Comparison of ENCODE assay signal across 15 cellular contexts in genomic region chr6:116286773-116287358, GRCh38. TPM values are rescaled to one million over a fixed set of nuclear protein-coding genes. Genes with fewer than 3 reads are reported as not detected.
A peak's percentile ranks its signal among the peaks of the same experiment; 100 is the strongest.
DNase-seq lines count a peak whose midpoint lies in the region; TF ChIP-seq lines count a peak whose summit lies in the region.
"Had no signal": no experiment of that assay in that cellular context is flagged by ENCODE, and none has a peak within 500 bp of the region (broad histone marks: within the 10 kb centered on the region; RNA-seq: fewer than 3 reads in every experiment).

No MANE protein-coding gene starts in this region.

- DNase-seq in MCF 10A (ENCODE audit: unreplicated experiment) (peak; percentile 32), breast epithelium (ENCODE audit: low spot score in 2 of 2) (no peak), RKO (ENCODE audit: low spot score) (peak; percentile 66), dermis blood vessel endothelial cell (peak; percentile 25), amniotic stem cell (lab: John Stamatoyannopoulos, UW) (no peak), vagina (ENCODE audit: extremely low spot score in 2 of 2) (no peak), dedifferentiated amniotic fluid mesenchymal stem cell (ENCODE audit: extremely low spot score) (no peak)
- DNase-seq: CD4-positive, alpha-beta T cell; GOT3; NCI-H1048; NCI-H1436 treated with DMSO at 0.1 percent for 48 hours; NCI-H2171; SIG-M5 had no signal

- CTCF ChIA-PET in MCF 10A (lab: Yijun Ruan, JAX) = interaction anchor here (0.5 to 4.3 kb wide), 45 partner anchors 8 to 561 kb away, joined by 3 to 82 read pairs (median 7); no protein-coding TSS in a partner anchor

- H3K4me3 ChIP-seq in breast epithelium (no peak overlapping the region), vagina (no peak overlapping the region)
- H3K4me3 ChIP-seq: GM12878 had no signal

- BruUV-seq in MCF 10A (replicated peaks; lab: Mats Ljungman, UMichigan) = TSS peak; percentile 54

- H3K27me3 ChIP-seq in breast epithelium (no peaks in the 10 kb centered on the region), vagina (no peaks in the 10 kb centered on the region)

- H3K4me1 ChIP-seq in breast epithelium = no peaks in the 10 kb centered on the region
- no peaks in the 10 kb centered on the region for H3K4me1 ChIP-seq in vagina

- no peak overlapping the region for H3K4me3 Mint-ChIP-seq in MCF 10A (ENCODE audit: unreplicated experiment)
- H3K4me3 Mint-ChIP-seq: CD4-positive, alpha-beta T cell had no signal

- no peak overlapping the region for H3K27ac Mint-ChIP-seq in MCF 10A (ENCODE audit: low read depth, unreplicated experiment)
- H3K27ac Mint-ChIP-seq: CD4-positive, alpha-beta T cell had no signal

- no peaks in the 10 kb centered on the region for H3K4me1 Mint-ChIP-seq in MCF 10A (ENCODE audit: insufficient read depth, unreplicated experiment)

- no peaks in the 10 kb centered on the region for H3K36me3 Mint-ChIP-seq in MCF 10A (ENCODE audit: insufficient read depth, unreplicated experiment)

- no peaks in the 10 kb centered on the region for H3K9me3 Mint-ChIP-seq in MCF 10A (ENCODE audit: unreplicated experiment)
- H3K9me3 Mint-ChIP-seq: CD4-positive, alpha-beta T cell had no signal

- POLR2A ChIA-PET in MCF 10A (lab: Yijun Ruan, JAX) = interaction anchor here (0.5 to 4.3 kb wide), 13 partner anchors 7 to 247 kb away, joined by 3 to 45 read pairs (median 4); partner anchors contain the start of genes DSE and TSPYL1

- H3K9me3 ChIP-seq in breast epithelium (no peaks in the 10 kb centered on the region), vagina (no peaks in the 10 kb centered on the region)

- H3K27ac ChIP-seq in breast epithelium (no peak overlapping the region), vagina (no peak overlapping the region)
- H3K27ac ChIP-seq: KMS-11 had no signal

- H3K36me3 ChIP-seq in breast epithelium (no peaks in the 10 kb centered on the region), vagina (no peaks in the 10 kb centered on the region)

- no peaks in the 10 kb centered on the region for H3K27me3 Mint-ChIP-seq in MCF 10A (ENCODE audit: insufficient read depth, unreplicated experiment)
- H3K27me3 Mint-ChIP-seq: CD4-positive, alpha-beta T cell had no signal

- intact Hi-C loops in MCF 10A (cut with micrococcal nuclease) (loop anchor here (1.0 to 5.0 kb wide), 6 partner anchors 84 to 274 kb away; partner anchors contain the start of gene CALHM5), breast epithelium (cut with DNase I; ENCODE audit: low total_unique reads) (no loop called here), vagina (cut with DNase I) (loop anchor here (5.0 kb wide), 1 partner anchor 245 kb away; no protein-coding TSS in a partner anchor)

- TF ChIP-seq POLR2A in breast epithelium (IDR thresholded peaks at IDR 0.05) (no peak), vagina (IDR thresholded peaks at IDR 0.05) (no peak)

- no peak for TF ChIP-seq CTCF in MCF 10A (IDR thresholded peaks at IDR 0.05; ENCODE audit: unreplicated experiment)
- no peak for TF ChIP-seq CTCF in breast epithelium (IDR thresholded peaks at IDR 0.05)
- TF ChIP-seq CTCF in vagina (IDR thresholded peaks at IDR 0.05) = no peak

RNA-seq across cellular contexts. Expression of gene TSPYL1, which starts 7.1 kb away (rescaled TPM):
- total RNA-seq in MCF 10A (2022) = 67.4 and 85.0 TPM in 2 replicates
- 10 to 100 TPM; 55.4 to 81.8 (median 63.8) TPM for total RNA-seq in breast epithelium
- 53.3 and 64.0 TPM in 2 replicates for total RNA-seq in dermis blood vessel endothelial cell
- 41.0 TPM for total RNA-seq in vagina

RNA-seq across cellular contexts. Expression of gene TSPYL4, which starts 33.0 kb away (rescaled TPM):
- total RNA-seq in MCF 10A (2022) = 9.1 and 9.8 TPM in 2 replicates
- total RNA-seq in breast epithelium = 10 to 100 TPM; 15.2 to 22.2 (median 19.0) TPM
- total RNA-seq in dermis blood vessel endothelial cell = 7.5 and 10.6 TPM in 2 replicates
- 11.8 TPM for total RNA-seq in vagina

Comparison
In these comparisons a context has a peak if more than half of its experiments do, and no peak if none do; other contexts are left out.
1. DNase-seq: peak in MCF 10A (single experiment), RKO (single experiment) and dermis blood vessel endothelial cell (single experiment); none in breast epithelium (0 of 2), amniotic stem cell (single experiment), vagina (0 of 2) and dedifferentiated amniotic fluid mesenchymal stem cell (single experiment).